In the genomic region with DNA sequence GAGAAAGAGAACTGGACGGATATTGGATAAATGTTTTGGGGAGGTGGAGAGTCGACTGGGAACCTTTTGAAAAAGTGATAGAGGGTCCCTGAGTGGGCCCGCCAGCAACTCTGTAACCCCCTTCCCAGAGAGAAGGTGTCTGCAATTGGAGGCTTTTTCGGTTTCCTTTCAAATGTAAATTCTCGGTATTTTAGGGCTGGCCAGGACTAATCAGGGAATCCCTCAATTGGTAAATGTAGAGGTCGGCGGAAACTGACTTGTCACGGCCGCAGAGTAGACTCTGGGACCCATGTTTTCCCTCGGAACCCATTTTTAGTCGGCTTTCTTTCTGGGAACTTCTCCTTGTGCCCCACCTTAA, we compare ENCODE assay signal across 1 cellular context.
TF ChIP-seq lines count a peak whose summit lies in the region.

No MANE protein-coding gene starts in this region.

TF ChIP-seq in H1, 55 proteins besides CTCF, POLR2A, EP300 and RAD21 (continued from another document):
- no peak for TF ChIP-seq CHD1 (IDR thresholded peaks at IDR 0.05; ENCODE audit: low read depth, low read length)
- no peak for TF ChIP-seq SUZ12 (IDR thresholded peaks at IDR 0.05; ENCODE audit: low read length)
- no peak for TF ChIP-seq BCL11A (IDR thresholded peaks at IDR 0.05; ENCODE audit: low read depth in 2 of 2, low read length in 2 of 2)
- TF ChIP-seq CBX8 (IDR thresholded peaks at IDR 0.05; ENCODE audit: borderline replicate concordance, low read depth, low read length), result no peak
- no peak for TF ChIP-seq TBP (IDR thresholded peaks at IDR 0.05; ENCODE audit: low read depth, low read length)
- no peak for TF ChIP-seq TAF1 (IDR thresholded peaks at IDR 0.05; ENCODE audit: low read depth, low read length)
- TF ChIP-seq KDM4A (IDR thresholded peaks at IDR 0.05; ENCODE audit: low read depth, low read length, severe bottlenecking), result no peak
